ENCODE assay signal across 6 cellular contexts in genomic region chr19:43984687-43985000, GRCh38. TPM values are rescaled to one million over a fixed set of nuclear protein-coding genes. Genes with fewer than 3 reads are reported as not detected.
A peak's percentile ranks its signal among the peaks of the same experiment; 100 is the strongest.
DNase-seq lines count a peak whose midpoint lies in the region; TF ChIP-seq lines count a peak whose summit lies in the region.

No MANE protein-coding gene starts in this region.

- peak overlapping the region; percentile 75 for H3K4me3 ChIP-seq in GM12864 (ENCODE audit: low read depth, low read length)
- peak overlapping the region; percentile 69 to 82 for H3K4me3 ChIP-seq in SK-N-SH (ENCODE audit: low read depth in 2 of 2, low read length in 1 of 2)
- peak overlapping the region; percentile 85 for H3K4me3 ChIP-seq in iPS-11a (ENCODE audit: low read depth, low read length)
- H3K4me3 ChIP-seq in urinary bladder (ENCODE audit: low read depth, low read length) = peak overlapping the region; percentile 82

- no peak for TF ChIP-seq RAD21 in SK-N-SH (IDR thresholded peaks at IDR 0.05; ENCODE audit: low read length)

- 24% methylated on average over 14 of the region's 14 CpGs for WGBS in SK-N-SH (ENCODE audit: low lambda C conversion rate)
- WGBS in urinary bladder = under 1% methylated on average over 14 of the region's 14 CpGs

- POLR2A ChIA-PET in SK-N-SH (lab: Yijun Ruan, JAX) = interaction anchor here (0.6 to 1.0 kb wide), 3 partner anchors 34 to 66 kb away, joined by 3 to 5 read pairs (median 4); partner anchors contain the start of genes ZNF221 and ZNF222

- peaks cover 14% of the 10 kb centered on the region; the same call in 1 of the 2 replicates for H3K79me2 ChIP-seq in SK-N-SH (ENCODE audit: insufficient read depth)

- H2AFZ ChIP-seq in SK-N-SH (ENCODE audit: low read depth) = peak overlapping the region; percentile 88

- H3K27ac ChIP-seq in SK-N-SH (ENCODE audit: low read depth in 2 of 2, low read length in 1 of 2) (peak overlapping the region in 1 of 2 experiments; percentile 34; a peak in 1 of 4 replicates), urinary bladder (ENCODE audit: low read depth) (no peak overlapping the region)

- no peak for DNase-seq in GM12864 (ENCODE audit: low read depth)
- peak; percentile 41 for DNase-seq in SK-N-SH
- no peak for DNase-seq in erythroblast (lab: John Stamatoyannopoulos, UW)
- no peak for DNase-seq in NCI-H2081 (lab: John Stamatoyannopoulos, UW)

- no peak for TF ChIP-seq EP300 in SK-N-SH (IDR thresholded peaks at IDR 0.05; ENCODE audit: borderline replicate concordance in 1 of 2, low read depth in 1 of 2, low read length in 1 of 2)

- peak overlapping the region; percentile 57 for H3K9ac ChIP-seq in SK-N-SH

- no peaks in the 10 kb centered on the region for H3K27me3 ChIP-seq in SK-N-SH (ENCODE audit: insufficient read depth)

- H3F3A ChIP-seq in SK-N-SH (replicated peaks; ENCODE audit: insufficient read depth) = peaks cover 7% of the 10 kb centered on the region

- H3K9me3 ChIP-seq in SK-N-SH = 0 out of 2 replicates have a peak, but pooled peaks cover 8% of the 10 kb centered on the region

- CTCF ChIA-PET in SK-N-SH (lab: Yijun Ruan, JAX) = no interaction called here

- no peak for TF ChIP-seq CTCF in GM12864 (IDR thresholded peaks at IDR 0.05; ENCODE audit: low read depth, low read length, missing control alignments)
- no peak for TF ChIP-seq CTCF in SK-N-SH (IDR thresholded peaks at IDR 0.05)

- no peaks in the 10 kb centered on the region for H4K20me1 ChIP-seq in SK-N-SH (ENCODE audit: insufficient read depth)

- H3K4me1 ChIP-seq in SK-N-SH (ENCODE audit: control insufficient read depth in 1 of 2, insufficient read depth in 2 of 2, low read depth in 1 of 2, low read length in 1 of 2) (peaks cover 0 to 2% of the 10 kb centered on the region in 2 experiments; a peak in 1 of 4 replicates), urinary bladder (ENCODE audit: insufficient read depth) (no peaks in the 10 kb centered on the region)

- H3K36me3 ChIP-seq in SK-N-SH (replicated peaks in 1 of 2; ENCODE audit: control insufficient read depth in 1 of 2, insufficient read depth in 2 of 2, low read length in 1 of 2) (peaks cover 13 to 14% of the 10 kb centered on the region in 2 experiments), urinary bladder (ENCODE audit: insufficient read depth) (peaks cover 2% of the 10 kb centered on the region)

- H3K9me2 ChIP-seq in SK-N-SH = no peaks in the 10 kb centered on the region

- no peak for TF ChIP-seq POLR2A in erythroblast (IDR thresholded peaks at IDR 0.05; ENCODE audit: low read length)

- H3K4me2 ChIP-seq in SK-N-SH = peak overlapping the region; percentile 78

TF ChIP-seq in SK-N-SH, 30 proteins besides CTCF, POLR2A, EP300 and RAD21:
- TF ChIP-seq PBX3 (IDR thresholded peaks at IDR 0.05) (no peak), EZH2phosphoT487 (IDR thresholded peaks at IDR 0.05; ENCODE audit: borderline replicate concordance, low read depth) (no peak), SIN3A (IDR thresholded peaks at IDR 0.05; ENCODE audit: borderline replicate concordance, low read depth, low read length) (no peak), TAF1 (IDR thresholded peaks at IDR 0.05; ENCODE audit: borderline replicate concordance, low read depth, low read length) (no peak), GATA2 (CRISPR knock-in tag; IDR thresholded peaks at IDR 0.05) (no peak), YY1 (IDR thresholded peaks at IDR 0.05; ENCODE audit: low read depth) (no peak), MXI1 (IDR thresholded peaks at IDR 0.05; ENCODE audit: low read depth, low read length) (peak; percentile 11; the same call in 1 of the 2 replicates), SMC3 (IDR thresholded peaks at IDR 0.05; ENCODE audit: low read depth, low read length) (no peak), FOSL2 (IDR thresholded peaks at IDR 0.05; ENCODE audit: borderline replicate concordance, low read depth) (no peak)

RNA-seq across cellular contexts. Expression of gene ZNF155, which starts 0.7 kb away (rescaled TPM):
- 2.1 and 3.8 TPM in 2 replicates for polyA plus RNA-seq in SK-N-SH (2012; rRNA removed)
- polyA plus RNA-seq in SK-N-SH (2012; cell fraction: cytosol; rRNA removed) = 2.0 and 2.2 TPM in 2 replicates
- 2.9 and 8.9 TPM in 2 replicates for polyA plus RNA-seq in SK-N-SH (2012; cell fraction: nucleus; rRNA removed)
- 14.1 TPM for total RNA-seq in urinary bladder
- 5.6 TPM for polyA plus RNA-seq in urinary bladder

RNA-seq across cellular contexts. Expression of gene ZNF230, which starts 18.1 kb away (rescaled TPM):
- polyA plus RNA-seq in SK-N-SH (2012; rRNA removed) = 1.8 and 2.4 TPM in 2 replicates
- 1.6 and 1.7 TPM in 2 replicates for polyA plus RNA-seq in SK-N-SH (2012; cell fraction: cytosol; rRNA removed)
- polyA plus RNA-seq in SK-N-SH (2012; cell fraction: nucleus; rRNA removed) = 4.5 and 4.8 TPM in 2 replicates
- total RNA-seq in urinary bladder = 9.9 TPM
- 4.0 TPM for polyA plus RNA-seq in urinary bladder

RNA-seq across cellular contexts. Expression of gene ZNF221, which starts 33.6 kb away (rescaled TPM):
- polyA plus RNA-seq in SK-N-SH (2012; rRNA removed) (0.64 and 1.7 TPM in 2 replicates), urinary bladder (2.0 TPM)
- polyA plus RNA-seq in SK-N-SH (2012; cell fraction: cytosol; rRNA removed) = 1.1 and 1.7 TPM in 2 replicates
- polyA plus RNA-seq in SK-N-SH (2012; cell fraction: nucleus; rRNA removed) = 1.1 and 1.3 TPM in 2 replicates
- total RNA-seq in urinary bladder = 14.6 TPM

RNA-seq across cellular contexts. Expression of gene ZNF222, which starts 40.5 kb away (rescaled TPM):
- polyA plus RNA-seq in SK-N-SH (2012; rRNA removed) (3.7 and 6.7 TPM in 2 replicates), urinary bladder (5.3 TPM)
- polyA plus RNA-seq in SK-N-SH (2012; cell fraction: cytosol; rRNA removed) = 5.7 TPM in 2 replicates
- 4.0 and 5.9 TPM in 2 replicates for polyA plus RNA-seq in SK-N-SH (2012; cell fraction: nucleus; rRNA removed)
- 9.2 TPM for total RNA-seq in urinary bladder

RNA-seq across cellular contexts. Expression of gene ZNF45, which starts 49.6 kb away (rescaled TPM):
- 9.7 and 14.3 TPM in 2 replicates for polyA plus RNA-seq in SK-N-SH (2012; rRNA removed)
- 10.6 and 11.7 TPM in 2 replicates for polyA plus RNA-seq in SK-N-SH (2012; cell fraction: cytosol; rRNA removed)
- 13.2 and 27.7 TPM in 2 replicates for polyA plus RNA-seq in SK-N-SH (2012; cell fraction: nucleus; rRNA removed)
- 33.1 TPM for total RNA-seq in urinary bladder
- 7.3 TPM for polyA plus RNA-seq in urinary bladder
